1 cellular context compared by ENCODE assay signal in genomic region chr5:177588413-177588909, GRCh38.
TF ChIP-seq lines count a peak whose summit lies in the region.

No MANE protein-coding gene starts in this region.

TF ChIP-seq in HepG2, 621 proteins besides CTCF, POLR2A, EP300 and RAD21 (continued from another document and continues in another):
- TF ChIP-seq PATZ1 (CRISPR knock-in tag; IDR thresholded peaks at IDR 0.05) (peak; percentile 76), RFXANK (CRISPR knock-in tag; IDR thresholded peaks at IDR 0.05) (0 out of 2 replicates have a peak, but pooled peaks have one; percentile 25), YEATS4 (CRISPR knock-in tag; IDR thresholded peaks at IDR 0.05; ENCODE audit: borderline replicate concordance) (0 out of 2 replicates have a peak, but pooled peaks have one; percentile 42), ZNF788 (CRISPR knock-in tag; IDR thresholded peaks at IDR 0.05; ENCODE audit: borderline replicate concordance) (peak; percentile 39; the same call in 1 of the 2 replicates), BCL6 (CRISPR knock-in tag; IDR thresholded peaks at IDR 0.05) (peak; percentile 55), POGK (CRISPR knock-in tag; conservative IDR thresholded peaks at IDR 0.05) (peak; percentile 48; the same call in 1 of the 2 replicates), ZNF382 (CRISPR knock-in tag; IDR thresholded peaks at IDR 0.05; ENCODE audit: borderline replicate concordance) (no peak), ZNF205 (CRISPR knock-in tag; IDR thresholded peaks at IDR 0.05) (0 out of 2 replicates have a peak, but pooled peaks have one; percentile 60), MED1 (CRISPR knock-in tag; IDR thresholded peaks at IDR 0.05) (peak; percentile 54; the same call in 1 of the 2 replicates), FOXO1 (CRISPR knock-in tag; IDR thresholded peaks at IDR 0.05) (peak; percentile 59; the same call in 1 of the 2 replicates), CREM (IDR thresholded peaks at IDR 0.05) (peak; percentile 64), CREM (CRISPR knock-in tag; IDR thresholded peaks at IDR 0.05) (no peak), ZNF160 (CRISPR knock-in tag; IDR thresholded peaks at IDR 0.05) (no peak), ZNF350 (CRISPR knock-in tag; IDR thresholded peaks at IDR 0.05; ENCODE audit: borderline replicate concordance, low read depth) (no peak), FUBP1 (CRISPR knock-in tag; IDR thresholded peaks at IDR 0.05; ENCODE audit: borderline replicate concordance) (no peak), RXRA (CRISPR knock-in tag; IDR thresholded peaks at IDR 0.05) (peak; percentile 33; the same call in 1 of the 2 replicates), HNF1B (CRISPR knock-in tag; IDR thresholded peaks at IDR 0.05) (peak; percentile 71; the same call in 1 of the 2 replicates), GMEB1 (CRISPR knock-in tag; IDR thresholded peaks at IDR 0.05; ENCODE audit: borderline replicate concordance) (no peak), CEBPG (CRISPR knock-in tag; IDR thresholded peaks at IDR 0.05) (no peak), MAZ (IDR thresholded peaks at IDR 0.05; ENCODE audit: borderline replicate concordance, low read depth, low read length) (no peak), MAZ (CRISPR knock-in tag; IDR thresholded peaks at IDR 0.05; ENCODE audit: low read depth) (peak; percentile 52; the same call in 1 of the 2 replicates), MYC (CRISPR knock-in tag; IDR thresholded peaks at IDR 0.05; ENCODE audit: borderline replicate concordance) (peak; percentile 45; the same call in 1 of the 2 replicates), TARDBP (CRISPR knock-in tag; IDR thresholded peaks at IDR 0.05) (peak; percentile 50; the same call in 1 of the 2 replicates), IRX3 (CRISPR knock-in tag; IDR thresholded peaks at IDR 0.05; ENCODE audit: borderline replicate concordance, low read depth) (no peak), HNF4A (CRISPR knock-in tag; IDR thresholded peaks at IDR 0.05) (peak; percentile 37; the same call in 1 of the 2 replicates), TEAD3 (CRISPR knock-in tag; optimal IDR thresholded peaks at IDR 0.05; ENCODE audit: borderline replicate concordance) (peak; percentile 73), NR2C2 (CRISPR knock-in tag; IDR thresholded peaks at IDR 0.05; ENCODE audit: borderline replicate concordance) (peak; percentile 39; the same call in 1 of the 2 replicates), TBX2 (CRISPR knock-in tag; IDR thresholded peaks at IDR 0.05; ENCODE audit: borderline replicate concordance) (peak; percentile 81), ISL2 (CRISPR knock-in tag; IDR thresholded peaks at IDR 0.05) (peak; percentile 81), ZMAT3 (CRISPR knock-in tag; conservative IDR thresholded peaks at IDR 0.05) (no peak), TFDP2 (CRISPR knock-in tag; IDR thresholded peaks at IDR 0.05) (0 out of 2 replicates have a peak, but pooled peaks have one; percentile 37), ZNF772 (CRISPR knock-in tag; IDR thresholded peaks at IDR 0.05) (0 out of 2 replicates have a peak, but pooled peaks have one; percentile 31), MIER2 (CRISPR knock-in tag; IDR thresholded peaks at IDR 0.05) (peak; percentile 78; the same call in 1 of the 2 replicates), HMGXB4 (CRISPR knock-in tag; IDR thresholded peaks at IDR 0.05; ENCODE audit: borderline replicate concordance in 1 of 2, low read depth in 1 of 2) (0 out of 4 replicates have a peak, but pooled peaks of 1 of the 2 experiments have one; percentile 25), ZNF75D (CRISPR knock-in tag; IDR thresholded peaks at IDR 0.05; ENCODE audit: borderline replicate concordance) (no peak), ZNF83 (CRISPR knock-in tag; IDR thresholded peaks at IDR 0.05; ENCODE audit: borderline replicate concordance) (no peak), ZHX1 (CRISPR knock-in tag; IDR thresholded peaks at IDR 0.05; ENCODE audit: low read depth) (0 out of 2 replicates have a peak, but pooled peaks have one; percentile 42), CSRNP2 (CRISPR knock-in tag; conservative IDR thresholded peaks at IDR 0.05; ENCODE audit: low read depth) (no peak), ASH2L (IDR thresholded peaks at IDR 0.05; ENCODE audit: insufficient read length, low read depth, low read length) (no peak), MAX (IDR thresholded peaks at IDR 0.05) (peak; percentile 38; the same call in 1 of the 2 replicates), FOXA3 (CRISPR knock-in tag; IDR thresholded peaks at IDR 0.05) (peak; percentile 93), ZFY (CRISPR knock-in tag; IDR thresholded peaks at IDR 0.05) (peak; percentile 41), ARNTL (CRISPR knock-in tag; IDR thresholded peaks at IDR 0.05) (0 out of 2 replicates have a peak, but pooled peaks have one; percentile 44), LCORL (IDR thresholded peaks at IDR 0.05) (no peak), LCORL (CRISPR knock-in tag; IDR thresholded peaks at IDR 0.05) (0 out of 2 replicates have a peak, but pooled peaks have one; percentile 24), FOXK2 (IDR thresholded peaks at IDR 0.05) (peak; percentile 69), GFI1 (CRISPR knock-in tag; IDR thresholded peaks at IDR 0.05; ENCODE audit: borderline replicate concordance) (peak; percentile 57; the same call in 1 of the 2 replicates), ZFP36L1 (CRISPR knock-in tag; IDR thresholded peaks at IDR 0.05) (peak; percentile 73; the same call in 1 of the 2 replicates), SKI (IDR thresholded peaks at IDR 0.05; ENCODE audit: partially characterized antibody) (peak; percentile 35)
